ENCODE assay signal across 20 cellular contexts in the genomic region with DNA sequence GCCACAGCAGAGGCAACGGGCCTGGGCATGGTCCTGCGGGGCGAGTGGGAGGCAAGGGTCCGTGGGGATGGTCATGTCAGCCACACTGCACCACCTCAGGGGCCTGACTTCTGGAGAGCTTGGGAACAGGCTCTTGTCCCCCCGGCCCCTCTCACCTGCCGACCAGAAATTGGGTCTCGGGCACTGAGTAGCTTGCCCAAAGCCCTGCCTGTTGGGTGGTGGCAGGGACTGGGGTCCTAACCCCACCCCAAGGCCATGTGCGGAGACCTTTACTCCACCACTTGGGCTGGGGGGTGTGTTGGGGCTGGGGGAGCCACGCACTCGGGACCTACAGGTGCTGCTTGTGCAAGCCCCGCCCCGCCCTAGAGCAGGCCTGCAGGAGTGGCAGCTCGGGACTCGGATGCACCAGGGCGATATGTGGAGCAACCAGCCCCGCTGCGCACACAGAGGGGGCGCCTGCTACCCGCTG. TPM values are rescaled to one million over a fixed set of nuclear protein-coding genes. Genes with fewer than 3 reads are reported as not detected.
DNase-seq lines count a peak whose midpoint lies in the region; ATAC-seq, FAIRE-seq and TF ChIP-seq lines count a peak whose summit lies in the region.
"Had no signal": no experiment of that assay in that cellular context is flagged by ENCODE, and none has a peak within 500 bp of the region (broad histone marks: within the 10 kb centered on the region; RNA-seq: fewer than 3 reads in every experiment).

No MANE protein-coding gene starts in this region.

- no CpG with 5 or more reads among the region's 19 CpGs for WGBS in neuronal stem cell (ENCODE audit: extremely low coverage in 2 of 2, insufficient read length in 2 of 2, insufficient replicate concordance in 1 of 2), 2 donors

- no peak overlapping the region for H2AFZ ChIP-seq in neuronal stem cell (ENCODE audit: low read length)

- no peak overlapping the region for H2BK120ac ChIP-seq in neuronal stem cell (ENCODE audit: low read depth, low read length)

- H3K27ac ChIP-seq in kidney (ENCODE audit: low read depth in 2 of 2, low read length in 2 of 2) (no peak overlapping the region), neuronal stem cell (replicated peaks; ENCODE audit: low read length) (no peak overlapping the region)
- H3K27ac ChIP-seq: 22Rv1, C4-2B had no signal

- peaks cover 7% of the 10 kb centered on the region for H3K4me1 Mint-ChIP-seq in activated CD4-positive, alpha-beta memory T cell treated with anti-CD3 and anti-CD28 coated beads, Interleukin-2, amount 10 ng/mL, durations not matched to agents 7 days and 5 days
- H3K4me1 Mint-ChIP-seq in activated CD4-positive, alpha-beta memory T cell treated with anti-CD3 and anti-CD28 coated beads for 36 hours (ENCODE audit: low read depth), result peaks cover 5% of the 10 kb centered on the region
- H3K4me1 Mint-ChIP-seq in activated T-helper 17 cell treated with anti-CD3 and anti-CD28 coated beads, Interleukin-2, amount 50 U/mL, for 72 hours, result peaks cover 4% of the 10 kb centered on the region

- no peak for FAIRE-seq in kidney (lab: Jason Lieb, UNC)
- FAIRE-seq: HTR-8/SVneo had no signal

- H4K91ac ChIP-seq in neuronal stem cell (ENCODE audit: low read depth, low read length, poor library complexity), result no peak overlapping the region

- H2BK5ac ChIP-seq in neuronal stem cell (ENCODE audit: low read length), result no peak overlapping the region

- peak overlapping the region; percentile 55 for H3K23ac ChIP-seq in neuronal stem cell (ENCODE audit: low read depth, low read length, poor library complexity)

- ATAC-seq in activated T-helper 17 cell treated with anti-CD3 and anti-CD28 coated beads, Interleukin-2, amount 50 U/mL, for 72 hours (replicated peaks), result peak; percentile 11
- ATAC-seq in GM18517 (IDR thresholded peaks at IDR 0.05; ENCODE audit: unreplicated experiment), result no peak
- no peak for ATAC-seq in HG02623 (IDR thresholded peaks at IDR 0.05; ENCODE audit: unreplicated experiment)

- H3K4me1 ChIP-seq in kidney (ENCODE audit: control insufficient read depth in 1 of 2, insufficient read depth in 1 of 2, low read depth in 1 of 2, low read length in 2 of 2), result peaks cover 0 to 5% of the 10 kb centered on the region in 2 donors
- peaks cover 15 to 29% of the 10 kb centered on the region in 2 donors for H3K4me1 ChIP-seq in neuronal stem cell (ENCODE audit: control insufficient read depth in 2 of 2, insufficient read depth in 1 of 2, low read depth in 1 of 2, low read length in 2 of 2)

- H3K14ac ChIP-seq in neuronal stem cell (ENCODE audit: low read length), result peak overlapping the region; percentile 38

- H3K4me3 ChIP-seq in kidney (ENCODE audit: low read length in 2 of 2) (no peak overlapping the region), neuronal stem cell (ENCODE audit: low read length in 2 of 2) (no peak overlapping the region)
- H3K4me3 ChIP-seq: Peyer's patch had no signal

- DNase-seq in activated CD4-positive, alpha-beta memory T cell treated with anti-CD3 and anti-CD28 coated beads, Interleukin-2, amount 10 ng/mL, durations not matched to agents 7 days and 5 days, result no peak
- DNase-seq in activated CD4-positive, alpha-beta memory T cell treated with anti-CD3 and anti-CD28 coated beads for 36 hours, result no peak
- DNase-seq in kidney (peak; percentile 75), neuronal stem cell (ENCODE audit: low spot score) (no peak), NCI-H2196 treated with DMSO at 0.1 percent for 48 hours (lab: John Stamatoyannopoulos, UW; ENCODE audit: unreplicated experiment) (no peak)
- DNase-seq: AML-193; DMS79; NCI-H1092 treated with DMSO at 0.1 percent for 48 hours; NCI-H2081 treated with DMSO at 0.1 percent for 48 hours; NCI-H510A; NCI-H748 treated with DMSO at 0.1 percent for 48 hours; NK-92 treated with Interleukin-12 subunit alpha and Interleukin-12 subunit beta, amount 100 ng/mL, for 24 hours; Peyer's patch; SHP77 had no signal

- CTCF ChIA-PET in activated CD4-positive, alpha-beta memory T cell treated with anti-CD3 and anti-CD28 coated beads, Interleukin-2, amount 10 ng/mL, durations not matched to agents 7 days and 5 days (lab: Charles Lee), result no interaction called here
- CTCF ChIA-PET in activated CD4-positive, alpha-beta memory T cell treated with anti-CD3 and anti-CD28 coated beads for 36 hours (lab: Charles Lee), result no interaction called here

- intact Hi-C loops in activated CD4-positive, alpha-beta memory T cell treated with anti-CD3 and anti-CD28 coated beads for 36 hours (cut with micrococcal nuclease), result no loop called here
- intact Hi-C loops in kidney (cut with DNase I), result loop anchor here (10.0 kb wide), 1 partner anchor 543 kb away; no protein-coding TSS in a partner anchor

- peak overlapping the region; percentile 76 for H3K4ac ChIP-seq in neuronal stem cell (ENCODE audit: low read length)

- H3K4me2 ChIP-seq in neuronal stem cell (ENCODE audit: insufficient read depth, low read length, poor library complexity, severe bottlenecking), result no peak overlapping the region

- H3K27me3 ChIP-seq in neuronal stem cell (ENCODE audit: control insufficient read depth in 3 of 3, insufficient read depth in 3 of 3, low read depth in 1 of 3, low read length in 3 of 3), result no peaks in the 10 kb centered on the region
- H3K27me3 ChIP-seq: Peyer's patch had no signal

- peak overlapping the region; percentile 71 for H3K18ac ChIP-seq in neuronal stem cell (ENCODE audit: low read length)

- no peak overlapping the region for H3K4me3 Mint-ChIP-seq in activated CD4-positive, alpha-beta memory T cell treated with anti-CD3 and anti-CD28 coated beads, Interleukin-2, amount 10 ng/mL, durations not matched to agents 7 days and 5 days
- no peak overlapping the region for H3K4me3 Mint-ChIP-seq in activated CD4-positive, alpha-beta memory T cell treated with anti-CD3 and anti-CD28 coated beads for 36 hours
- H3K4me3 Mint-ChIP-seq in activated T-helper 17 cell treated with anti-CD3 and anti-CD28 coated beads, Interleukin-2, amount 50 U/mL, for 72 hours, result peak overlapping the region; percentile 37

- H3K36me3 ChIP-seq in kidney (ENCODE audit: control insufficient read depth in 1 of 2, insufficient read depth in 2 of 2, low read length in 2 of 2), result no peaks in the 10 kb centered on the region
- peaks cover 3 to 6% of the 10 kb centered on the region in 2 donors for H3K36me3 ChIP-seq in neuronal stem cell (replicated peaks in 1 of 2; ENCODE audit: control insufficient read depth in 2 of 2, insufficient read depth in 2 of 2, low read length in 2 of 2)

- peaks cover 12% of the 10 kb centered on the region for H3K36me3 Mint-ChIP-seq in activated CD4-positive, alpha-beta memory T cell treated with anti-CD3 and anti-CD28 coated beads, Interleukin-2, amount 10 ng/mL, durations not matched to agents 7 days and 5 days (ENCODE audit: low read depth)
- H3K36me3 Mint-ChIP-seq in activated CD4-positive, alpha-beta memory T cell treated with anti-CD3 and anti-CD28 coated beads for 36 hours, result peaks cover 6% of the 10 kb centered on the region
- peaks cover 60% of the 10 kb centered on the region for H3K36me3 Mint-ChIP-seq in activated T-helper 17 cell treated with anti-CD3 and anti-CD28 coated beads, Interleukin-2, amount 50 U/mL, for 72 hours (ENCODE audit: low read depth)

- peaks cover 3% of the 10 kb centered on the region for H3K79me1 ChIP-seq in neuronal stem cell (ENCODE audit: low read depth, low read length)

- H3K9me3 ChIP-seq in kidney (ENCODE audit: control insufficient read depth in 1 of 2, low read length in 2 of 2), result no peaks in the 10 kb centered on the region
- H3K9me3 ChIP-seq in neuronal stem cell (replicated peaks in 1 of 2; ENCODE audit: control insufficient read depth in 2 of 2, insufficient read depth in 1 of 2, low read depth in 1 of 2, low read length in 2 of 2), result no peaks in the 10 kb centered on the region
- H3K9me3 ChIP-seq: Peyer's patch had no signal

- no peaks in the 10 kb centered on the region for H3K9me3 Mint-ChIP-seq in activated CD4-positive, alpha-beta memory T cell treated with anti-CD3 and anti-CD28 coated beads, Interleukin-2, amount 10 ng/mL, durations not matched to agents 7 days and 5 days
- no peaks in the 10 kb centered on the region for H3K9me3 Mint-ChIP-seq in activated CD4-positive, alpha-beta memory T cell treated with anti-CD3 and anti-CD28 coated beads for 36 hours
- no peaks in the 10 kb centered on the region for H3K9me3 Mint-ChIP-seq in activated T-helper 17 cell treated with anti-CD3 and anti-CD28 coated beads, Interleukin-2, amount 50 U/mL, for 72 hours

- no peaks in the 10 kb centered on the region for H3K27me3 Mint-ChIP-seq in activated CD4-positive, alpha-beta memory T cell treated with anti-CD3 and anti-CD28 coated beads, Interleukin-2, amount 10 ng/mL, durations not matched to agents 7 days and 5 days
- no peaks in the 10 kb centered on the region for H3K27me3 Mint-ChIP-seq in activated CD4-positive, alpha-beta memory T cell treated with anti-CD3 and anti-CD28 coated beads for 36 hours
- no peaks in the 10 kb centered on the region for H3K27me3 Mint-ChIP-seq in activated T-helper 17 cell treated with anti-CD3 and anti-CD28 coated beads, Interleukin-2, amount 50 U/mL, for 72 hours

- no peak overlapping the region for H4K8ac ChIP-seq in neuronal stem cell (ENCODE audit: low read depth, low read length)

- no peak overlapping the region for H3K9ac ChIP-seq in kidney (ENCODE audit: low read length in 2 of 2)
- H3K9ac ChIP-seq in neuronal stem cell (ENCODE audit: low read depth, low read length, poor library complexity), result no peak overlapping the region

- TF ChIP-seq CTCF in kidney (IDR thresholded peaks at IDR 0.05; ENCODE audit: borderline replicate concordance, extremely low read depth, insufficient read depth), result no peak

- H2BK12ac ChIP-seq in neuronal stem cell (ENCODE audit: low read length), result peak overlapping the region; percentile 2

- H3K27ac Mint-ChIP-seq in activated CD4-positive, alpha-beta memory T cell treated with anti-CD3 and anti-CD28 coated beads, Interleukin-2, amount 10 ng/mL, durations not matched to agents 7 days and 5 days, result peak overlapping the region; percentile 10
- H3K27ac Mint-ChIP-seq in activated CD4-positive, alpha-beta memory T cell treated with anti-CD3 and anti-CD28 coated beads for 36 hours, result no peak overlapping the region
- peak overlapping the region; percentile 88 for H3K27ac Mint-ChIP-seq in activated T-helper 17 cell treated with anti-CD3 and anti-CD28 coated beads, Interleukin-2, amount 50 U/mL, for 72 hours

- H2AK5ac ChIP-seq in neuronal stem cell (ENCODE audit: low read depth, low read length), result peak overlapping the region; percentile 70

- POLR2A ChIA-PET in activated CD4-positive, alpha-beta memory T cell treated with anti-CD3 and anti-CD28 coated beads, Interleukin-2, amount 10 ng/mL, durations not matched to agents 7 days and 5 days (lab: Charles Lee), result no interaction called here
- POLR2A ChIA-PET in activated CD4-positive, alpha-beta memory T cell treated with anti-CD3 and anti-CD28 coated beads for 36 hours (lab: Charles Lee), result no interaction called here

- no peak overlapping the region for H2BK15ac ChIP-seq in neuronal stem cell (ENCODE audit: low read length)

RNA-seq across cellular contexts. Expression of a gene that starts 24.2 kb away (rescaled TPM):
- total RNA-seq in activated CD4-positive, alpha-beta memory T cell treated with anti-CD3 and anti-CD28 coated beads, Interleukin-2, amount 10 ng/mL, durations not matched to agents 7 days and 5 days, result 10 to 100 TPM; 30.3 to 31.6 TPM
- 10 to 100 TPM; 17.1 to 17.3 TPM for total RNA-seq in activated CD4-positive, alpha-beta memory T cell treated with anti-CD3 and anti-CD28 coated beads for 36 hours
- total RNA-seq in activated T-helper 17 cell treated with anti-CD3 and anti-CD28 coated beads, Interleukin-2, amount 50 U/mL, for 72 hours, result 10 to 100 TPM; 17.2 to 19.8 TPM
- total RNA-seq in kidney, result 28.0 TPM
- 34.1 TPM for polyA plus RNA-seq in kidney (ENCODE audit: insufficient read depth, low read depth, low replicate concordance)
- polyA plus RNA-seq in neuronal stem cell (2013, experiment 1 of 2), result 14.3 TPM
- polyA plus RNA-seq in neuronal stem cell (2013, experiment 2 of 2), result 13.1 TPM
